ENCODE assay signal across 8 cellular contexts in the genomic region with DNA sequence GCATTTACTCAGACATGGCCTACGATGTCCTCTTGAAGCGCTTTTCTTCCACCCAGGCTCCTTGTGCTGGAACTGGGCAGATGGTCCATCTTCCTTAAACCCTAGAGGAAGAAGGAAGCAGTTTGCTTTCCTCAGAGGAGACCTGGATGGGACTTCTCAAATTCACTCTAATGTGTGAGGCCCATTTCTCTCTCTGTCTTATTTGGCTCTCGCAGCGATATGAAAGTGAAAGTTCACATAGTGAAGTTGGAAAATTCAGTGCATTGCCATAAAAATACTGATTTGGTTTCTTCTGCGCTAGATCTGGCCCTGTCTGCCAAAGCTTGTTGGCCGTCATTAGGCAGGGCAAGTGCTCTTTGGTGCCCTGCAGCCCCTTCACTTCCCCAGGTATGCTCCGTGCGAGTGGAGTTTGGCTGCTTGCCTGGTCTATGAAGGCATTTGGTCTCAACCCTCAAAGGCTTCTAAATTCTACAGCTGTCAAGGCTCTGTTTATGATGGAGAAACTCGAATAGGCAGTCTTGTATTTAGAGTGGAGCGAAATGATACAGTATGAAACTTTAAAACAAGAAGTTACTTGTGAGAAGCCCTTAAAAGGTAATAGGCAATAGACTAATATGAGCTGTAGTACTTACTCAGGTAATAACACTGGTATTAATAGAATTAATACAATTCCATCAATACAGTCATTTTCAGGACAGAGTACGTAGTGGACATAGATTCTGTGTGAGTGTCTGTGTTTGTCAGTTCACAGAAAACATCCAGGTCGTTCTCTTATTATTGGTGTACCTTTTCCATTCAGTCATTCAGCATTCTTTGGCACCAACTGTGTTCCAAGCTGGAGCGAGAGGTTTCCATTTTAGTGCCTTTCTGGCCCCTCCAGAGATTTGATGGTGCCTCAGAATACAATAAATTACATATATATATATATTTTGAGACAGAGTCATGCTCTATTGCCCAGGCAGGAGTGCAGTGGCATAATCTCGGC. TPM values are rescaled to one million over a fixed set of nuclear protein-coding genes. Genes with fewer than 3 reads are reported as not detected.
DNase-seq lines count a peak whose midpoint lies in the region; ATAC-seq and TF ChIP-seq lines count a peak whose summit lies in the region.

No MANE protein-coding gene starts in this region.

- H3F3A ChIP-seq in SU-DHL-6 (ENCODE audit: insufficient read depth), result no peaks in the 10 kb centered on the region

- no peak for TF ChIP-seq POLR2A in heart left ventricle (IDR thresholded peaks at IDR 0.05)

- H3K9ac ChIP-seq in SU-DHL-6 (ENCODE audit: low read length), result no peak overlapping the region

- H3K27ac Mint-ChIP-seq in stimulated activated effector memory CD8-positive, alpha-beta T cell treated with anti-CD3 and anti-CD28 coated beads, Interleukin-12 subunit alpha, Interleukin-12 subunit beta, amount 100 ng/mL, for 72 hours, result peak overlapping the region; percentile 45

- H3K4me1 ChIP-seq in heart left ventricle, result peaks cover 0 to 85% (median 63%) of the 10 kb centered on the region in 12 donors

- H3K9me2 ChIP-seq in SU-DHL-6 (replicated peaks; ENCODE audit: insufficient read depth, low read length), result no peaks in the 10 kb centered on the region

- H4K20me1 ChIP-seq in SU-DHL-6 (ENCODE audit: low read depth, low read length), result peaks cover 43% of the 10 kb centered on the region; the same call in 1 of the 2 replicates

- no peaks in the 10 kb centered on the region for H3K36me3 ChIP-seq in SU-DHL-6 (ENCODE audit: low read length)
- H3K36me3 ChIP-seq in heart left ventricle, result peaks cover 0 to 4% (median 0%) of the 10 kb centered on the region in 9 donors

- DNase-seq in GM19238 (ENCODE audit: insufficient read length, low spot score) (peak; percentile 28), heart left ventricle (no peak), activated gamma-delta T cell treated with Interleukin-2 at 50 U/mL for 16 hours (no peak), NCI-H82 treated with DMSO at 0.1 percent for 48 hours (lab: John Stamatoyannopoulos, UW; ENCODE audit: unreplicated experiment) (no peak), 8988T (no peak), SHP77 treated with DMSO at 0.1 percent for 48 hours (lab: John Stamatoyannopoulos, UW) (no peak)
- DNase-seq in stimulated activated effector memory CD8-positive, alpha-beta T cell treated with anti-CD3 and anti-CD28 coated beads, Interleukin-12 subunit alpha, Interleukin-12 subunit beta, amount 100 ng/mL, for 72 hours (ENCODE audit: low spot score in 2 of 2), result no peak

- H3K4me3 Mint-ChIP-seq in stimulated activated effector memory CD8-positive, alpha-beta T cell treated with anti-CD3 and anti-CD28 coated beads, Interleukin-12 subunit alpha, Interleukin-12 subunit beta, amount 100 ng/mL, for 72 hours, result peak overlapping the region; percentile 61

- intact Hi-C loops in heart left ventricle (cut with DNase I), result no loop called here

- H3K27ac ChIP-seq in SU-DHL-6 (ENCODE audit: low read depth, low read length) (peak overlapping the region; percentile 29; the same call in 1 of the 2 replicates), heart left ventricle (peak overlapping the region in 11 of 12 donors; percentile 14 to 81 (median 60))

- no peak overlapping the region for H3K4me3 ChIP-seq in SU-DHL-6 (ENCODE audit: insufficient read depth, low read length, poor library complexity, severe bottlenecking)
- peak overlapping the region in 7 of 12 donors; percentile 11 to 47 (median 29) for H3K4me3 ChIP-seq in heart left ventricle

- H3K4me1 Mint-ChIP-seq in stimulated activated effector memory CD8-positive, alpha-beta T cell treated with anti-CD3 and anti-CD28 coated beads, Interleukin-12 subunit alpha, Interleukin-12 subunit beta, amount 100 ng/mL, for 72 hours, result peaks cover 77% of the 10 kb centered on the region

- peaks cover 95% of the 10 kb centered on the region for H3K79me2 ChIP-seq in SU-DHL-6 (ENCODE audit: insufficient read depth, low read length)

- 52 to 61% (median 59%) methylated on average over 14 of the region's 14 CpGs for WGBS in heart left ventricle, 4 donors

- peak overlapping the region; percentile 41 for H3K4me2 ChIP-seq in SU-DHL-6 (ENCODE audit: low read depth, low read length, poor library complexity, severe bottlenecking)

- no peaks in the 10 kb centered on the region for H3K9me3 ChIP-seq in SU-DHL-6 (ENCODE audit: insufficient read depth, low read length)
- H3K9me3 ChIP-seq in heart left ventricle, result no peaks in the 10 kb centered on the region

- ATAC-seq in heart left ventricle, result peak in 2 of 4 donors; percentile 5 to 29
- peak; percentile 8 for ATAC-seq in stimulated activated effector memory CD8-positive, alpha-beta T cell treated with anti-CD3 and anti-CD28 coated beads, Interleukin-12 subunit alpha, Interleukin-12 subunit beta, amount 100 ng/mL, for 72 hours

- TF ChIP-seq CTCF in SU-DHL-6 (IDR thresholded peaks at IDR 0.05; ENCODE audit: insufficient read depth, low read length, poor library complexity, severe bottlenecking) (no peak), heart left ventricle (IDR thresholded peaks at IDR 0.05) (no peak)

- H3K9me3 Mint-ChIP-seq in stimulated activated effector memory CD8-positive, alpha-beta T cell treated with anti-CD3 and anti-CD28 coated beads, Interleukin-12 subunit alpha, Interleukin-12 subunit beta, amount 100 ng/mL, for 72 hours, result no peaks in the 10 kb centered on the region

- no peak overlapping the region for H2AFZ ChIP-seq in SU-DHL-6 (ENCODE audit: low read depth, low read length, severe bottlenecking)

- peaks cover 63% of the 10 kb centered on the region for H3K36me3 Mint-ChIP-seq in stimulated activated effector memory CD8-positive, alpha-beta T cell treated with anti-CD3 and anti-CD28 coated beads, Interleukin-12 subunit alpha, Interleukin-12 subunit beta, amount 100 ng/mL, for 72 hours

- no peaks in the 10 kb centered on the region for H3K27me3 ChIP-seq in SU-DHL-6 (ENCODE audit: low read length)
- H3K27me3 ChIP-seq in heart left ventricle, result no peaks in the 10 kb centered on the region

RNA-seq across cellular contexts. Expression of a gene that starts 20.5 kb away (rescaled TPM):
- total RNA-seq in heart left ventricle, result 100 to 1,000 TPM in 3 of 9 donors, 10 to 100 TPM in 6; 57.4 to 130 (median 94.4) TPM
- polyA plus RNA-seq in heart left ventricle, result 100 to 1,000 TPM in 1 of 2 donors, 10 to 100 TPM in 1; 54.4 to 140 TPM

RNA-seq across cellular contexts. Expression of a gene that starts 35.2 kb away (rescaled TPM):
- 10 to 100 TPM; 15.4 to 44.4 (median 22.9) TPM for total RNA-seq in heart left ventricle
- polyA plus RNA-seq in heart left ventricle, result 10 to 100 TPM; 11.0 to 18.8 TPM

RNA-seq across cellular contexts. Expression of a gene that starts 49.7 kb away (rescaled TPM):
- total RNA-seq in heart left ventricle, result not detected
- polyA plus RNA-seq in heart left ventricle, result under 1 TPM; 0.06 to 0.08 TPM

RNA-seq across cellular contexts. Expression of a gene that starts 53.0 kb away (rescaled TPM):
- 10 to 100 TPM; 10.7 to 53.0 (median 12.1) TPM for total RNA-seq in heart left ventricle
- 10 to 100 TPM; 11.2 to 19.7 TPM for polyA plus RNA-seq in heart left ventricle
